ENCODE assay signal across 9 cellular contexts in the genomic region with DNA sequence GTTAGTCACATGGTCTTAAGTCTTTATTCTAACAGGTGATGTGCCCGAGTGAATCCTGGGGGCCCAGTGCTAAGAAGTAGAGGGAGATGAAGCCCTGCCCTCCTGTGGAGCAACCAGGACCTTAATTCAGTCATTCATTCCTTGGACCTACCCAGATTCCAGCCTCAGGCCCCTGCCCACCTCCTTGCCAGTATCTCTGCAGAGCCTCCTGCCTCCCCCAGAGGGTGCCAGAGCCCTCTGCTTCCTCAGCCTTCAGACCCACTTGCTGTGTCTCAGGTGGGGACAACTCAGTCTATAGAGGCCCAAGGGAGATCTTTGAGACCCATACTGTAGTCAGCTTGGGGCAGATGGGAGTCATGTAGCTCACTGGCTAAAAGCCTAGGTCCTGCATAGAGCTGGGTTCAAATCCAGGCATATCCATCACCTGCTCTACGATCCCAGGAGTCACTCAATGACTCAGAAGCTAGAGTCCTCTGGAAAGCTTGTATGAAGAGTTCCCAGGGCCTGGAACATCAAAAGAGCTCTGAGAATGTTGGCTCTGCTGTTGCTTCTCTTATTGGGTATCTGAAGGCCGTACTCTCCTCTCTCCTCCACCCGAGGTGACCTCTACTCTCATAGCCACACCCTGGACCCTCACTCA. TPM values are rescaled to one million over a fixed set of nuclear protein-coding genes. Genes with fewer than 3 reads are reported as not detected.
DNase-seq lines count a peak whose midpoint lies in the region; ATAC-seq, FAIRE-seq and TF ChIP-seq lines count a peak whose summit lies in the region.
"Had no signal": no experiment of that assay in that cellular context is flagged by ENCODE, and none has a peak within 500 bp of the region (broad histone marks: within the 10 kb centered on the region; RNA-seq: fewer than 3 reads in every experiment).

No MANE protein-coding gene starts in this region.

- peaks cover 0 to 3% of the 10 kb centered on the region in 2 experiments; a peak in 3 of 5 replicates for H3K4me1 ChIP-seq in K562 (replicated peaks in 1 of 2; ENCODE audit: control insufficient read depth in 2 of 2, insufficient read depth in 2 of 2, low read length in 2 of 2)
- H3K4me1 ChIP-seq in stomach = peaks cover 0 to 4% (median under 1%) of the 10 kb centered on the region in 4 donors

- H3K27me3 ChIP-seq in K562 (ENCODE audit: control insufficient read depth in 2 of 2, insufficient read depth in 2 of 2, low read length in 2 of 2) (peaks cover 0 to 5% of the 10 kb centered on the region in 2 experiments; a peak in 1 of 5 replicates), kidney epithelial cell (ENCODE audit: control insufficient read depth, insufficient read depth, low read length) (peaks cover 6% of the 10 kb centered on the region), stomach (peaks cover 0 to 13% (median 0%) of the 10 kb centered on the region in 3 donors)

- no TSS peak for BruUV-seq in K562 (replicated peaks; lab: Mats Ljungman, UMichigan)

- H3K79me2 ChIP-seq in K562 (ENCODE audit: control insufficient read depth, insufficient read depth, low read length) = no peaks in the 10 kb centered on the region

- TF ChIP-seq POLR2A in K562 (conservative IDR thresholded peaks at IDR 0.05) = no peak
- TF ChIP-seq POLR2A in stomach (IDR thresholded peaks at IDR 0.05) = no peak

- no peaks in the 10 kb centered on the region for H4K20me1 ChIP-seq in K562 (replicated peaks; ENCODE audit: control insufficient read depth, insufficient read depth, low read length)

- 0 out of 2 replicates have a peak overlapping the region, but pooled peaks have one; percentile 59 for H2AFZ ChIP-seq in K562 (ENCODE audit: low read depth, low read length)

- CTCF ChIA-PET in K562 (lab: Yijun Ruan, JAX; ENCODE audit: low intra/inter-chr PET ratio) = interaction anchor here (0.6 to 0.7 kb wide), 3 partner anchors 33 to 104 kb away, joined by 3 read pairs; a partner anchor contains a TSS

- H3K4me3 ChIP-seq in K562 = no peak overlapping the region
- H3K4me3 ChIP-seq in kidney epithelial cell (ENCODE audit: low read depth, low read length) = no peak overlapping the region
- H3K4me3 ChIP-seq in stomach = no peak overlapping the region

- WGBS in K562 (ENCODE audit: insufficient coverage, low coverage, missing lambda C conversion rate) = 47% methylated on average over 3 of the region's 4 CpGs
- WGBS in stomach, 5 donors = 52 to 70% (median 68%) methylated on average over 3 to 4 of the region's 4 CpGs

- intact Hi-C loops in K562 (cut with micrococcal nuclease) (loop anchor here (1.0 kb wide), 1 partner anchor 65 kb away; a partner anchor contains a TSS), stomach (cut with DNase I; ENCODE audit: low total_unique reads) (no loop called here)

- no peaks in the 10 kb centered on the region for H3K36me3 ChIP-seq in K562 (ENCODE audit: control insufficient read depth, insufficient read depth, low read length)
- no peaks in the 10 kb centered on the region for H3K36me3 ChIP-seq in kidney epithelial cell (ENCODE audit: control insufficient read depth, insufficient read depth, low read length)
- no peaks in the 10 kb centered on the region for H3K36me3 ChIP-seq in stomach

- H3K9me1 ChIP-seq in K562 (ENCODE audit: control insufficient read depth, insufficient read depth, low read length) = no peaks in the 10 kb centered on the region

- H3K27ac ChIP-seq in K562 (ENCODE audit: extremely low read depth, low read depth, low read length) (no peak overlapping the region), stomach (no peak overlapping the region)

- peak; percentile 78 to 85 for TF ChIP-seq RAD21 in K562 (CRISPR knock-in tag; conservative IDR thresholded peaks at IDR 0.05 in 1 of 2, IDR thresholded peaks at IDR 0.05 in 1 of 2)

- no peak for FAIRE-seq in K562 (lab: Jason Lieb, UNC)

- POLR2A ChIA-PET in K562 (lab: Yijun Ruan, JAX) = interaction anchor here (0.5 to 0.6 kb wide), 2 partner anchors 806 to 885 kb away, joined by 4 read pairs; no protein-coding TSS in a partner anchor

- in situ Hi-C loops in K562 (cut with MboI) = no loop called here

- peak overlapping the region in 1 of 2 experiments; percentile 45; a peak in 1 of 4 replicates for H3K9ac ChIP-seq in K562 (ENCODE audit: insufficient read depth in 1 of 2, low read depth in 2 of 2, low read length in 2 of 2)

- peak; percentile 57 for DNase-seq in COR-L47 (lab: John Stamatoyannopoulos, UW)
- peak; percentile 42 for DNase-seq in H4 (ENCODE audit: low spot score)
- DNase-seq in NCI-H82 (lab: John Stamatoyannopoulos, UW) = peak; percentile 79
- peak; percentile 46 to 63 (median 56) for DNase-seq in K562 (ENCODE audit: extremely low read depth in 1 of 4, low spot score in 3 of 4)
- DNase-seq in kidney epithelial cell (ENCODE audit: low read depth) = no peak
- no peak for DNase-seq in stomach

- H3K9me3 ChIP-seq in K562 (replicated peaks; ENCODE audit: control insufficient read depth, insufficient read depth, low read depth, low read length) = no peaks in the 10 kb centered on the region
- no peaks in the 10 kb centered on the region for H3K9me3 ChIP-seq in stomach

- ATAC-seq in K562 (peak; percentile 96), GM18498 (IDR thresholded peaks at IDR 0.05; ENCODE audit: unreplicated experiment) (no peak), GM21737 (IDR thresholded peaks at IDR 0.05; ENCODE audit: unreplicated experiment) (no peak)

- TF ChIP-seq CTCF in K562 (IDR thresholded peaks at IDR 0.05 in 2 of 3, conservative IDR thresholded peaks at IDR 0.05 in 1 of 3; ENCODE audit: insufficient read depth in 2 of 3, low read depth in 1 of 3, low read length in 3 of 3) = peak; percentile 78 to 83 (median 80)
- peak; percentile 78 for TF ChIP-seq CTCF in kidney epithelial cell (IDR thresholded peaks at IDR 0.05; ENCODE audit: insufficient read depth, low read length, poor library complexity, severe bottlenecking)
- TF ChIP-seq CTCF in stomach (IDR thresholded peaks at IDR 0.05) = peak in 4 of 7 experiments; percentile 46 to 59 (median 50)

- TF ChIP-seq EP300 in K562 (IDR thresholded peaks at IDR 0.05; ENCODE audit: low read length) (no peak), stomach (IDR thresholded peaks at IDR 0.05) (no peak)

- H3K4me2 ChIP-seq in K562 (ENCODE audit: insufficient read depth, low read length) = no peak overlapping the region

RNA-seq across cellular contexts. Expression of a gene that starts 3.9 kb away (rescaled TPM):
- total RNA-seq in H4 (2014; rRNA removed; shearing (Covaris generic)) = 0.02 TPM in 1 of 2 replicates, not detected in the other
- total RNA-seq in K562 (2011; cell fraction: chromatin; rRNA removed; ENCODE audit: low replicate concordance) = not detected in 2 replicates
- not detected in 2 replicates for total RNA-seq in K562 (2011; cell fraction: nucleolus; rRNA removed)
- 0.07 TPM in 1 of 2 replicates, not detected in the other for total RNA-seq in K562 (2011; cell fraction: nucleoplasm; rRNA removed)
- 0.05 TPM in 1 of 2 replicates, not detected in the other for total RNA-seq in K562 (2014; rRNA removed)
- total RNA-seq in K562 (2014; rRNA removed; fragmentation: Illumina TruSeq; extraction: Trizol) = not detected in 2 replicates
- not detected in 2 replicates for total RNA-seq in K562 (2015; rRNA removed; fragmentation: Illumina TruSeq; extraction: Trizol)
- 0.04 and 0.07 TPM in 2 replicates for total RNA-seq in K562 (2021)
- polyA plus RNA-seq in K562 (2011; rRNA removed) = not detected in 2 replicates
- under 0.01 TPM in 1 of 2 replicates, not detected in the other for polyA plus RNA-seq in K562 (2011; cell fraction: cytosol; rRNA removed)
- 0.01 TPM in 1 of 2 replicates, not detected in the other for polyA plus RNA-seq in K562 (2011; cell fraction: nucleus; rRNA removed)
- 0.01 TPM in 1 of 2 replicates, not detected in the other for polyA plus RNA-seq in K562 (2012)
- polyA plus RNA-seq in K562 (2014; fragmentation: Illumina TruSeq; extraction: Trizol) = not detected in 2 replicates
- polyA plus RNA-seq in K562 (2014; fragmentation: Nextera tagmentation; extraction: Ambion mirVana) = not detected
- polyA plus RNA-seq in K562 (2014; rRNA removed) = not detected in 2 replicates
- polyA minus RNA-seq in K562 (2011; rRNA and poly(A)+ RNA removed) = 0.04 TPM in 1 of 2 replicates, not detected in the other
- not detected in 2 replicates for polyA minus RNA-seq in K562 (2011; cell fraction: cytosol; rRNA and poly(A)+ RNA removed)
- not detected in 2 replicates for polyA minus RNA-seq in K562 (2011; cell fraction: nucleus; rRNA and poly(A)+ RNA removed)
- not detected in 2 replicates for total RNA-seq in kidney epithelial cell
- total RNA-seq in stomach = 10 to 100 TPM in 1 of 5 donors, 1 to 10 TPM in 4; 1.7 to 22.2 (median 4.5) TPM
- polyA plus RNA-seq in stomach = 1 to 10 TPM; 1.4 to 1.8 (median 1.5) TPM

RNA-seq across cellular contexts. Expression of a gene that starts 16.2 kb away (rescaled TPM):
- total RNA-seq in H4 (2014; rRNA removed; shearing (Covaris generic)) = 0.12 TPM in 1 of 2 replicates, not detected in the other
- total RNA-seq in K562 (2011; cell fraction: chromatin; rRNA removed; ENCODE audit: low replicate concordance) = 0.19 TPM in 1 of 2 replicates, not detected in the other
- 0.17 TPM in 1 of 2 replicates, not detected in the other for total RNA-seq in K562 (2011; cell fraction: nucleolus; rRNA removed)
- total RNA-seq in K562 (2011; cell fraction: nucleoplasm; rRNA removed) = not detected in 2 replicates
- total RNA-seq in K562 (2014; rRNA removed) (not detected in 2 replicates), K562 (2014; rRNA removed; fragmentation: Illumina TruSeq; extraction: Trizol) (not detected in 2 replicates), K562 (2015; rRNA removed; fragmentation: Illumina TruSeq; extraction: Trizol) (not detected in 2 replicates), K562 (2021) (0.07 TPM in 1 of 2 replicates, not detected in the other), kidney epithelial cell (0.08 and 0.68 TPM in 2 replicates), stomach (10 to 100 TPM in 1 of 5 donors, 1 to 10 TPM in 3, under 1 TPM in 1; 0.87 to 14.3 (median 6.1) TPM)
- polyA plus RNA-seq in K562 (2011; rRNA removed) (not detected in 2 replicates), K562 (2014; fragmentation: Illumina TruSeq; extraction: Trizol) (0.03 TPM in 1 of 2 replicates, not detected in the other), K562 (2014; fragmentation: Nextera tagmentation; extraction: Ambion mirVana) (not detected), K562 (2014; rRNA removed) (not detected in 2 replicates), stomach (1 to 10 TPM; 3.0 to 5.3 (median 3.7) TPM)
- 0.03 TPM in 1 of 2 replicates, not detected in the other for polyA plus RNA-seq in K562 (2011; cell fraction: cytosol; rRNA removed)
- polyA plus RNA-seq in K562 (2011; cell fraction: nucleus; rRNA removed) = 0.07 and 0.21 TPM in 2 replicates
- 0.22 and 0.62 TPM in 2 replicates for polyA plus RNA-seq in K562 (2012)
- 0.06 TPM in 1 of 2 replicates, not detected in the other for polyA minus RNA-seq in K562 (2011; rRNA and poly(A)+ RNA removed)
- polyA minus RNA-seq in K562 (2011; cell fraction: cytosol; rRNA and poly(A)+ RNA removed) = not detected in 2 replicates
- 0.13 TPM in 1 of 2 replicates, not detected in the other for polyA minus RNA-seq in K562 (2011; cell fraction: nucleus; rRNA and poly(A)+ RNA removed)

RNA-seq across cellular contexts. Expression of a gene that starts 34.5 kb away (rescaled TPM):
- total RNA-seq in H4 (2014; rRNA removed; shearing (Covaris generic)) = not detected in 2 replicates
- total RNA-seq in K562 (2011; cell fraction: chromatin; rRNA removed; ENCODE audit: low replicate concordance) = 0.12 TPM in 1 of 2 replicates, not detected in the other
- not detected in 2 replicates for total RNA-seq in K562 (2011; cell fraction: nucleolus; rRNA removed)
- not detected in 2 replicates for total RNA-seq in K562 (2011; cell fraction: nucleoplasm; rRNA removed)
- total RNA-seq in K562 (2014; rRNA removed) = not detected in 2 replicates
- not detected in 2 replicates for total RNA-seq in K562 (2014; rRNA removed; fragmentation: Illumina TruSeq; extraction: Trizol)
- total RNA-seq in K562 (2015; rRNA removed; fragmentation: Illumina TruSeq; extraction: Trizol) = not detected in 2 replicates
- not detected in 2 replicates for total RNA-seq in K562 (2021)
- polyA plus RNA-seq in K562 (2011; rRNA removed) = not detected in 2 replicates
- not detected in 2 replicates for polyA plus RNA-seq in K562 (2011; cell fraction: cytosol; rRNA removed)
- polyA plus RNA-seq in K562 (2011; cell fraction: nucleus; rRNA removed) = not detected in 2 replicates
- not detected in 2 replicates for polyA plus RNA-seq in K562 (2012)
- not detected in 2 replicates for polyA plus RNA-seq in K562 (2014; fragmentation: Illumina TruSeq; extraction: Trizol)
- polyA plus RNA-seq in K562 (2014; fragmentation: Nextera tagmentation; extraction: Ambion mirVana) = not detected
- polyA plus RNA-seq in K562 (2014; rRNA removed) = not detected in 2 replicates
- polyA minus RNA-seq in K562 (2011; rRNA and poly(A)+ RNA removed) = not detected in 2 replicates
- polyA minus RNA-seq in K562 (2011; cell fraction: cytosol; rRNA and poly(A)+ RNA removed) = not detected in 2 replicates
- polyA minus RNA-seq in K562 (2011; cell fraction: nucleus; rRNA and poly(A)+ RNA removed) = not detected in 2 replicates
- 0.13 and 0.41 TPM in 2 replicates for total RNA-seq in kidney epithelial cell
- total RNA-seq in stomach = 100 to 1,000 TPM in 2 of 5 donors, 10 to 100 TPM in 3; 20.6 to 143 (median 96.9) TPM
- 10 to 100 TPM in 2 of 3 donors, 1 to 10 TPM in 1; 4.6 to 29.8 (median 11.1) TPM for polyA plus RNA-seq in stomach

RNA-seq across cellular contexts. Expression of a gene that starts 51.2 kb away (rescaled TPM):
- 38.3 and 38.9 TPM in 2 replicates for total RNA-seq in H4 (2014; rRNA removed; shearing (Covaris generic))
- total RNA-seq in K562 (2011; cell fraction: chromatin; rRNA removed; ENCODE audit: low replicate concordance) = 2.9 and 14.4 TPM in 2 replicates
- 19.0 and 21.1 TPM in 2 replicates for total RNA-seq in K562 (2011; cell fraction: nucleolus; rRNA removed)
- 11.5 and 13.1 TPM in 2 replicates for total RNA-seq in K562 (2011; cell fraction: nucleoplasm; rRNA removed)
- total RNA-seq in K562 (2014; rRNA removed) (65.7 and 101 TPM in 2 replicates), K562 (2014; rRNA removed; fragmentation: Illumina TruSeq; extraction: Trizol) (12.2 and 16.3 TPM in 2 replicates), K562 (2015; rRNA removed; fragmentation: Illumina TruSeq; extraction: Trizol) (34.5 and 35.8 TPM in 2 replicates), K562 (2021) (70.6 and 79.9 TPM in 2 replicates), kidney epithelial cell (34.8 and 35.2 TPM in 2 replicates), stomach (100 to 1,000 TPM in 1 of 5 donors, 10 to 100 TPM in 2, 1 to 10 TPM in 2; 5.9 to 136 (median 49.0) TPM)
- polyA plus RNA-seq in K562 (2011; rRNA removed) (22.8 and 42.8 TPM in 2 replicates), K562 (2014; fragmentation: Illumina TruSeq; extraction: Trizol) (23.4 and 63.9 TPM in 2 replicates), K562 (2014; fragmentation: Nextera tagmentation; extraction: Ambion mirVana) (1 to 10 TPM; 1.4 to 4.9 TPM), K562 (2014; rRNA removed) (37.2 and 53.4 TPM in 2 replicates), stomach (10 to 100 TPM; 14.4 to 32.6 (median 22.2) TPM)
- 58.3 and 121 TPM in 2 replicates for polyA plus RNA-seq in K562 (2011; cell fraction: cytosol; rRNA removed)
- polyA plus RNA-seq in K562 (2011; cell fraction: nucleus; rRNA removed) = 36.6 TPM in 2 replicates
- polyA plus RNA-seq in K562 (2012) = 27.7 and 47.5 TPM in 2 replicates
- 11.5 and 16.8 TPM in 2 replicates for polyA minus RNA-seq in K562 (2011; rRNA and poly(A)+ RNA removed)
- 37.8 and 38.8 TPM in 2 replicates for polyA minus RNA-seq in K562 (2011; cell fraction: cytosol; rRNA and poly(A)+ RNA removed)
- 6.7 and 13.6 TPM in 2 replicates for polyA minus RNA-seq in K562 (2011; cell fraction: nucleus; rRNA and poly(A)+ RNA removed)

RNA-seq across cellular contexts. Expression of a gene that starts 53.1 kb away (rescaled TPM):
- total RNA-seq in H4 (2014; rRNA removed; shearing (Covaris generic)) = not detected in 2 replicates
- not detected in 2 replicates for total RNA-seq in K562 (2011; cell fraction: chromatin; rRNA removed; ENCODE audit: low replicate concordance)
- not detected in 2 replicates for total RNA-seq in K562 (2011; cell fraction: nucleolus; rRNA removed)
- not detected in 2 replicates for total RNA-seq in K562 (2011; cell fraction: nucleoplasm; rRNA removed)
- not detected in 2 replicates for total RNA-seq in K562 (2014; rRNA removed)
- not detected in 2 replicates for total RNA-seq in K562 (2014; rRNA removed; fragmentation: Illumina TruSeq; extraction: Trizol)
- not detected in 2 replicates for total RNA-seq in K562 (2015; rRNA removed; fragmentation: Illumina TruSeq; extraction: Trizol)
- total RNA-seq in K562 (2021) = not detected in 2 replicates
- polyA plus RNA-seq in K562 (2011; rRNA removed) = not detected in 2 replicates
- not detected in 2 replicates for polyA plus RNA-seq in K562 (2011; cell fraction: cytosol; rRNA removed)
- not detected in 2 replicates for polyA plus RNA-seq in K562 (2011; cell fraction: nucleus; rRNA removed)
- not detected in 2 replicates for polyA plus RNA-seq in K562 (2012)
- not detected in 2 replicates for polyA plus RNA-seq in K562 (2014; fragmentation: Illumina TruSeq; extraction: Trizol)
- not detected for polyA plus RNA-seq in K562 (2014; fragmentation: Nextera tagmentation; extraction: Ambion mirVana)
- not detected in 2 replicates for polyA plus RNA-seq in K562 (2014; rRNA removed)
- polyA minus RNA-seq in K562 (2011; rRNA and poly(A)+ RNA removed) = not detected in 2 replicates
- polyA minus RNA-seq in K562 (2011; cell fraction: cytosol; rRNA and poly(A)+ RNA removed) = not detected in 2 replicates
- not detected in 2 replicates for polyA minus RNA-seq in K562 (2011; cell fraction: nucleus; rRNA and poly(A)+ RNA removed)
- total RNA-seq in kidney epithelial cell = not detected in 2 replicates
- total RNA-seq in stomach = not detected
- polyA plus RNA-seq in stomach = not detected
- total RNA-seq: skeletal muscle tissue had no signal

Comparison
In these comparisons a context has a peak if more than half of its experiments do, and no peak if none do; other contexts are left out.
1. DNase-seq: peak in COR-L47 (single experiment), H4 (single experiment), NCI-H82 (single experiment) and K562 (4 of 4); none in kidney epithelial cell (single experiment) and stomach (single experiment).
2. RNA of a gene that starts 34.5 kb away (total RNA-seq): 20.6 to 143 TPM in stomach; 0.13 to 0.41 TPM in kidney epithelial cell, not detected in H4 and 0.12 TPM in K562; every median in the first group is over 10 times any median in the second.
3. Peak in every context shown above with its lines, with median percentiles within 50 percentile points of each other: CTCF ChIP-seq.